17 cellular contexts compared by ENCODE assay signal in the genomic region with DNA sequence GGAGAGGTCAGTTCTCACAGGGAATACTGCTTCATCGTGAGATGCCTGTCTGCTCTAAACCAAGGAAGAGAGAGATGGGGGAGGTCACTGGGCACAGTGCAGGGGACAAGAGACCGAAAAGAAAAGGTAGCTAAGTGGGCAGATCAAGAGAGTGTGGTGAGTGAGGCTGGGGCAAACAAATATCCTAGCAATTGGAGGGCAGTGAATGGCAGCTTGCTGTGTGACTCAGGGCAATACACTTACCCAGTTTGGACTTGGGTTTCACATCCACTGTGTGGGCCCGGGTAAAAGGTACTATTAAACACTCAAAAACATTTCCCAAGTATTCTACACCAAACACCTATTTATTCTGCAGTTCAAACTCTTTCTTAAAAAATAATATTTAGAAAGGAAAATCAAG. TPM values are rescaled to one million over a fixed set of nuclear protein-coding genes. Genes with fewer than 3 reads are reported as not detected.
DNase-seq lines count a peak whose midpoint lies in the region; ATAC-seq, FAIRE-seq and TF ChIP-seq lines count a peak whose summit lies in the region.
"Had no signal": no experiment of that assay in that cellular context is flagged by ENCODE, and none has a peak within 500 bp of the region (broad histone marks: within the 10 kb centered on the region; RNA-seq: fewer than 3 reads in every experiment).

No MANE protein-coding gene starts in this region.

- H3K27me3 Mint-ChIP-seq in MCF 10A (ENCODE audit: insufficient read depth, unreplicated experiment), result no peaks in the 10 kb centered on the region
- H3K27me3 Mint-ChIP-seq in neural progenitor cell (ENCODE audit: insufficient read depth, low read depth), result peaks cover 8% of the 10 kb centered on the region

- no peak for TF ChIP-seq CTCF in MCF 10A (IDR thresholded peaks at IDR 0.05; ENCODE audit: unreplicated experiment)
- TF ChIP-seq CTCF in mammary epithelial cell (conservative IDR thresholded peaks at IDR 0.05 in 1 of 2, IDR thresholded peaks at IDR 0.05 in 1 of 2; ENCODE audit: extremely low read depth in 1 of 2, insufficient read depth in 1 of 2, low read depth in 1 of 2, low read length in 2 of 2), result no peak
- no peak for TF ChIP-seq CTCF in H1 (IDR thresholded peaks at IDR 0.05; ENCODE audit: control extremely low read depth in 1 of 3, insufficient read depth in 1 of 3, low read depth in 1 of 3, low read length in 3 of 3)
- TF ChIP-seq CTCF in neural progenitor cell (IDR thresholded peaks at IDR 0.05), result no peak
- TF ChIP-seq CTCF in transverse colon (IDR thresholded peaks at IDR 0.05), result no peak

- 83% methylated on average over 3 of the region's 3 CpGs for WGBS in mammary epithelial cell (ENCODE audit: low coverage, missing lambda C conversion rate)
- 72% methylated on average over 3 of the region's 3 CpGs; no CpG with 5 or more reads in 1 of the 2 experiments for WGBS in H1 (ENCODE audit: extremely low coverage in 1 of 2, insufficient coverage in 1 of 2, insufficient read length in 1 of 2, insufficient replicate concordance in 2 of 2, low coverage in 1 of 2, low lambda C conversion rate in 2 of 2, missing lambda C conversion rate in 1 of 2), 2 experiments
- WGBS in transverse colon (ENCODE audit: low coverage in 1 of 2), 2 donors, result 6 to 29% methylated on average over 3 of the region's 3 CpGs

- in situ Hi-C loops in mammary epithelial cell (cut with MboI; ENCODE audit: low sequenced_read_pairs in 2 of 2), result no loop called here
- in situ Hi-C loops in transverse colon (cut with MboI; ENCODE audit: low pct_ligation_motif_present in 1 of 4, low pct_unique_long_range_greater_than_20kb in 1 of 4, low sequenced_read_pairs in 3 of 4), result loop anchor here in 1 of 4 donors (25.0 kb wide), 1 partner anchor 97 kb away; no protein-coding TSS in a partner anchor

- TF ChIP-seq RAD21 in H1 (IDR thresholded peaks at IDR 0.05 in 1 of 2, conservative IDR thresholded peaks at IDR 0.05 in 1 of 2; ENCODE audit: low read depth in 2 of 2, low read length in 2 of 2), result no peak

- intact Hi-C loops in MCF 10A (cut with micrococcal nuclease) (no loop called here), mammary epithelial cell (cut with micrococcal nuclease) (no loop called here), transverse colon (cut with DNase I; ENCODE audit: low total_unique reads) (loop anchor here (10.0 kb wide), 1 partner anchor 69 kb away; no protein-coding TSS in a partner anchor)

- no peak overlapping the region for H2BK120ac ChIP-seq in H1 (replicated peaks; ENCODE audit: low read depth, low read length)

- H2BK5ac ChIP-seq in H1 (ENCODE audit: low read depth, low read length), result no peak overlapping the region

- H2BK15ac ChIP-seq in H1 (ENCODE audit: low read length), result no peak overlapping the region

- H2AFZ ChIP-seq in mammary epithelial cell (ENCODE audit: low read depth, low read length) (no peak overlapping the region), H1 (ENCODE audit: low read length) (no peak overlapping the region), neural progenitor cell (replicated peaks) (no peak overlapping the region)

- no peak for FAIRE-seq in H1 (lab: Jason Lieb, UNC)

- no peak overlapping the region for H3K4ac ChIP-seq in H1 (replicated peaks; ENCODE audit: insufficient read length, low read depth, low read length)

- H3K36me3 Mint-ChIP-seq in MCF 10A (ENCODE audit: insufficient read depth, unreplicated experiment), result peaks cover 9% of the 10 kb centered on the region
- peaks cover 7% of the 10 kb centered on the region for H3K36me3 Mint-ChIP-seq in neural progenitor cell

- no peaks in the 10 kb centered on the region for H3K23me2 ChIP-seq in H1 (ENCODE audit: low read depth, low read length)

- H4K91ac ChIP-seq in H1 (replicated peaks; ENCODE audit: insufficient read length, low read length), result no peak overlapping the region

- H3K4me2 ChIP-seq in mammary epithelial cell (ENCODE audit: insufficient read depth, low read depth, low read length), result no peak overlapping the region
- 0 out of 4 replicates have a peak overlapping the region, but pooled peaks of 1 of the 2 experiments have one; percentile 3 for H3K4me2 ChIP-seq in H1 (ENCODE audit: insufficient read depth in 1 of 2, low read depth in 2 of 2, low read length in 2 of 2)
- H3K4me2 ChIP-seq in neural progenitor cell, result peak overlapping the region; percentile 40

- H2BK12ac ChIP-seq in H1 (ENCODE audit: low read depth, low read length), result peak overlapping the region; percentile 35; the same call in 1 of the 2 replicates

- TF ChIP-seq POLR2A in H1 (IDR thresholded peaks at IDR 0.05; ENCODE audit: control extremely low read depth in 1 of 2, low read depth in 2 of 2, low read length in 2 of 2) (no peak), transverse colon (IDR thresholded peaks at IDR 0.05) (no peak)

- no peak overlapping the region for H4K8ac ChIP-seq in H1 (ENCODE audit: extremely low read depth, insufficient read depth, low read length)

- H3K79me1 ChIP-seq in H1 (ENCODE audit: low read depth, low read length), result 0 out of 2 replicates have a peak, but pooled peaks cover 3% of the 10 kb centered on the region

- H2AK5ac ChIP-seq in H1 (ENCODE audit: low read depth, low read length), result no peak overlapping the region; the same call in 1 of the 2 replicates

- no peak overlapping the region for H3K14ac ChIP-seq in H1 (ENCODE audit: insufficient read length)

- BruUV-seq in MCF 10A (replicated peaks; lab: Mats Ljungman, UMichigan) (no TSS peak), mammary epithelial cell (replicated peaks; lab: Mats Ljungman, UMichigan) (no TSS peak)

- no peak overlapping the region for H3K23ac ChIP-seq in H1 (ENCODE audit: insufficient read length)

- POLR2A ChIA-PET in MCF 10A (lab: Yijun Ruan, JAX) (interaction anchor here (0.7 to 14.6 kb wide), 6 partner anchors 9 to 212 kb away, joined by 3 to 186 read pairs (median 8); no protein-coding TSS in a partner anchor), H1 (lab: Charles Lee; ENCODE audit: partially characterized antibody) (interaction anchor here (0.8 to 1.6 kb wide), 3 partner anchors 10 to 125 kb away, joined by 3 to 8 read pairs (median 3); a partner anchor contains a TSS)

- H3K4me3 ChIP-seq in mammary epithelial cell (replicated peaks in 1 of 3; ENCODE audit: insufficient read depth in 1 of 3, low read depth in 2 of 3, low read length in 3 of 3), result no peak overlapping the region
- no peak overlapping the region for H3K4me3 ChIP-seq in H1 (ENCODE audit: extremely low read depth in 1 of 4, insufficient read depth in 2 of 4, low read depth in 3 of 4, low read length in 4 of 4)
- H3K4me3 ChIP-seq in neural progenitor cell, result no peak overlapping the region
- H3K4me3 ChIP-seq in transverse colon, result no peak overlapping the region
- H3K4me3 ChIP-seq: tibial nerve had no signal

- H3K4me1 ChIP-seq in mammary epithelial cell (ENCODE audit: insufficient read depth, low read length) (peaks cover 38% of the 10 kb centered on the region), H1 (replicated peaks in 1 of 4; ENCODE audit: control insufficient read depth in 3 of 4, insufficient read depth in 4 of 4, low read length in 3 of 4) (peaks cover 4 to 32% (median 25%) of the 10 kb centered on the region in 4 experiments), neural progenitor cell (peaks cover 63% of the 10 kb centered on the region), transverse colon (peaks cover 14 to 91% (median 68%) of the 10 kb centered on the region in 4 donors)

- DNase-seq in MCF 10A (ENCODE audit: unreplicated experiment) (no peak), mammary epithelial cell (no peak), H1 (ENCODE audit: low read depth in 1 of 2, low spot score in 2 of 2) (no peak), neural progenitor cell (ENCODE audit: low spot score) (no peak), transverse colon (no peak)
- DNase-seq: activated CD8-positive, alpha-beta memory T cell treated with anti-CD3 and anti-CD28 coated beads, Interleukin-2, amount 50 U/mL, for 4 hours; activated naive CD4-positive, alpha-beta T cell treated with anti-CD3 and anti-CD28 coated beads, Interleukin-2, amount 50 U/mL, for 16 hours; NCI-H1694; NCI-H82; stimulated activated CD4-positive, alpha-beta T cell treated with anti-CD3 and anti-CD28 coated beads, Interleukin-2, amount 100 ng/mL, for 24 hours; stimulated activated CD8-positive, alpha-beta memory T cell treated with anti-CD3 and anti-CD28 coated beads, Interleukin-4, amount 100 ng/mL, for 48 hours; T-helper 1 cell had no signal

- H3K9me3 Mint-ChIP-seq in MCF 10A (ENCODE audit: unreplicated experiment) (no peaks in the 10 kb centered on the region), neural progenitor cell (no peaks in the 10 kb centered on the region)

- no peak overlapping the region for H4K5ac ChIP-seq in H1 (ENCODE audit: insufficient read length, low read depth, low read length)

- H3K27me3 ChIP-seq in mammary epithelial cell (ENCODE audit: insufficient read depth, low read length) (no peaks in the 10 kb centered on the region), H1 (replicated peaks in 1 of 4; ENCODE audit: control insufficient read depth in 3 of 4, extremely low read depth in 1 of 4, insufficient read depth in 3 of 4, low read length in 3 of 4) (no peaks in the 10 kb centered on the region), neural progenitor cell (no peaks in the 10 kb centered on the region), transverse colon (no peaks in the 10 kb centered on the region)
- H3K27me3 ChIP-seq: tibial nerve had no signal

- H3K56ac ChIP-seq in H1 (replicated peaks; ENCODE audit: insufficient read length, low read depth, low read length), result no peak overlapping the region

- peaks cover 21% of the 10 kb centered on the region for H3F3A ChIP-seq in neural progenitor cell (ENCODE audit: low read depth)

- no peaks in the 10 kb centered on the region for H4K20me1 ChIP-seq in mammary epithelial cell (ENCODE audit: insufficient read depth, low read length)
- H4K20me1 ChIP-seq in H1 (replicated peaks in 1 of 2; ENCODE audit: control insufficient read depth in 1 of 2, insufficient read depth in 2 of 2, low read length in 2 of 2), result no peaks in the 10 kb centered on the region
- peaks cover 4% of the 10 kb centered on the region for H4K20me1 ChIP-seq in neural progenitor cell (ENCODE audit: low read depth)

- H3K4me3 Mint-ChIP-seq in MCF 10A (ENCODE audit: unreplicated experiment) (no peak overlapping the region), neural progenitor cell (peak overlapping the region; percentile 25)

- H2BK20ac ChIP-seq in H1 (ENCODE audit: low read length), result no peak overlapping the region

- H3K4me1 Mint-ChIP-seq in MCF 10A (ENCODE audit: insufficient read depth, unreplicated experiment) (peaks cover 69% of the 10 kb centered on the region), neural progenitor cell (peaks cover 78% of the 10 kb centered on the region)

- H3K9me3 ChIP-seq in mammary epithelial cell (replicated peaks; ENCODE audit: insufficient read depth, low read length), result no peaks in the 10 kb centered on the region
- H3K9me3 ChIP-seq in H1 (ENCODE audit: insufficient read depth in 2 of 2, low read depth in 1 of 2, low read length in 1 of 2), result no peaks in the 10 kb centered on the region
- H3K9me3 ChIP-seq in neural progenitor cell (ENCODE audit: low read depth), result no peaks in the 10 kb centered on the region
- no peaks in the 10 kb centered on the region for H3K9me3 ChIP-seq in transverse colon
- H3K9me3 ChIP-seq: tibial nerve had no signal

- CTCF ChIA-PET in MCF 10A (lab: Yijun Ruan, JAX) (interaction anchor here (0.6 to 19.5 kb wide), 11 partner anchors 9 to 212 kb away, joined by 3 to 1037 read pairs (median 82); a partner anchor contains a TSS), mammary epithelial cell (lab: Charles Lee; ENCODE audit: low non-redundant PET) (no interaction called here), H1 (lab: Charles Lee; ENCODE audit: partially characterized antibody) (interaction anchor here (0.9 to 16.9 kb wide), 23 partner anchors 10 to 366 kb away, joined by 3 to 315 read pairs (median 4); a partner anchor contains a TSS)

- H3K79me2 ChIP-seq in mammary epithelial cell (ENCODE audit: insufficient read depth, low read length) (peaks cover 99% of the 10 kb centered on the region), H1 (ENCODE audit: control insufficient read depth in 1 of 2, insufficient read depth in 2 of 2, low read length in 2 of 2) (no peaks in the 10 kb centered on the region), neural progenitor cell (ENCODE audit: low read depth) (no peaks in the 10 kb centered on the region)

- H3K27ac Mint-ChIP-seq in MCF 10A (ENCODE audit: low read depth, unreplicated experiment) (peak overlapping the region; percentile 32), neural progenitor cell (peak overlapping the region; percentile 70)

- no peak overlapping the region for H3K18ac ChIP-seq in H1 (ENCODE audit: extremely low read depth, low read length)

- dilution Hi-C loops in mammary epithelial cell (cut with HindIII; ENCODE audit: low sequenced_read_pairs), result no loop called here

- H3K36me3 ChIP-seq in mammary epithelial cell (ENCODE audit: insufficient read depth, low read length) (peaks cover 2% of the 10 kb centered on the region), H1 (ENCODE audit: control insufficient read depth in 2 of 4, insufficient read depth in 4 of 4, low read length in 3 of 4) (no peaks in the 10 kb centered on the region), neural progenitor cell (no peaks in the 10 kb centered on the region), transverse colon (no peaks in the 10 kb centered on the region)
- H3K36me3 ChIP-seq: tibial nerve had no signal

- no peak overlapping the region for H3K9ac ChIP-seq in mammary epithelial cell (ENCODE audit: insufficient read depth, low read length)
- H3K9ac ChIP-seq in H1 (replicated peaks in 1 of 4; ENCODE audit: extremely low read depth in 1 of 4, low read depth in 3 of 4, low read length in 3 of 4), result no peak overlapping the region
- no peak overlapping the region for H3K9ac ChIP-seq in neural progenitor cell

- TF ChIP-seq EP300 in H1 (IDR thresholded peaks at IDR 0.05; ENCODE audit: borderline replicate concordance in 1 of 2, low read depth in 2 of 2, low read length in 2 of 2), result no peak
- TF ChIP-seq EP300 in transverse colon (IDR thresholded peaks at IDR 0.05; ENCODE audit: low read depth), result no peak

- no peak overlapping the region for H3K27ac ChIP-seq in mammary epithelial cell (ENCODE audit: insufficient read depth, low read depth, low read length)
- no peak overlapping the region for H3K27ac ChIP-seq in H1 (ENCODE audit: low read depth, low read length)
- no peak overlapping the region for H3K27ac ChIP-seq in neural progenitor cell
- peak overlapping the region; percentile 46 to 78 (median 58) for H3K27ac ChIP-seq in transverse colon
- H3K27ac ChIP-seq: tibial nerve had no signal

- ATAC-seq in GM18873 (IDR thresholded peaks at IDR 0.05; ENCODE audit: low FRiP score, unreplicated experiment) (no peak), HG02981 (IDR thresholded peaks at IDR 0.05; ENCODE audit: unreplicated experiment) (no peak), HG02678 (IDR thresholded peaks at IDR 0.05; ENCODE audit: unreplicated experiment) (no peak)
- ATAC-seq: activated CD4-positive, CD25-positive, alpha-beta regulatory T cell treated with anti-CD3 and anti-CD28 coated beads, Interleukin-2, amount 50 U/mL, for 24 hours had no signal

RNA-seq across cellular contexts. Expression of a gene that starts 10.2 kb away (rescaled TPM):
- total RNA-seq in MCF 10A (2022) (59.2 and 69.7 TPM in 2 replicates), mammary epithelial cell (10 to 100 TPM in 1 of 2 donors, 1 to 10 TPM in 1; 6.5 to 42.9 TPM), neural progenitor cell (ENCODE audit: low replicate concordance) (1.7 and 2.3 TPM in 2 replicates), transverse colon (100 to 1,000 TPM in 1 of 4 donors, 10 to 100 TPM in 3; 77.4 to 140 (median 85.5) TPM)
- polyA plus RNA-seq in mammary epithelial cell (11.5 TPM), H1 (2011; rRNA removed) (0.33 and 0.71 TPM in 2 replicates)
- 45.4 TPM for polyA minus RNA-seq in mammary epithelial cell
- 1.5 and 2.0 TPM in 2 replicates for total RNA-seq in H1 (2021; fragmentation: NEBNext Ultra II Directional; extraction: Animal tissue kit (Norgen Biotek cat#: 25700))
- polyA plus RNA-seq in H1 (2011; cell fraction: cytosol; rRNA removed), result 0.47 TPM
- 1.8 TPM for polyA plus RNA-seq in H1 (2011; cell fraction: nucleus; rRNA removed)
- 0.53 to 0.99 TPM (median 0.61 TPM) in 4 replicates for polyA plus RNA-seq in H1 (2012, experiment 1 of 2)
- 0.34 TPM for polyA plus RNA-seq in H1 (2012, experiment 2 of 2)
- 0.65 TPM for polyA plus RNA-seq in H1 (2013, experiment 1 of 2)
- polyA plus RNA-seq in H1 (2013, experiment 2 of 2), result 0.48 TPM
- 1.0 and 1.5 TPM in 2 replicates for polyA minus RNA-seq in H1 (2011; rRNA and poly(A)+ RNA removed)
- polyA minus RNA-seq in H1 (2011; cell fraction: cytosol; rRNA and poly(A)+ RNA removed), result 0.44 TPM
- 2.5 TPM for polyA minus RNA-seq in H1 (2011; cell fraction: nucleus; rRNA and poly(A)+ RNA removed)

Comparison
In these comparisons a context has a peak if more than half of its experiments do, and no peak if none do; other contexts are left out.
1. H3K27ac ChIP-seq: peak in transverse colon (4 of 4); none in mammary epithelial cell (single experiment), H1 (single experiment) and neural progenitor cell (single experiment).